ENCODE assay signal across 1 cellular context in the genomic region with DNA sequence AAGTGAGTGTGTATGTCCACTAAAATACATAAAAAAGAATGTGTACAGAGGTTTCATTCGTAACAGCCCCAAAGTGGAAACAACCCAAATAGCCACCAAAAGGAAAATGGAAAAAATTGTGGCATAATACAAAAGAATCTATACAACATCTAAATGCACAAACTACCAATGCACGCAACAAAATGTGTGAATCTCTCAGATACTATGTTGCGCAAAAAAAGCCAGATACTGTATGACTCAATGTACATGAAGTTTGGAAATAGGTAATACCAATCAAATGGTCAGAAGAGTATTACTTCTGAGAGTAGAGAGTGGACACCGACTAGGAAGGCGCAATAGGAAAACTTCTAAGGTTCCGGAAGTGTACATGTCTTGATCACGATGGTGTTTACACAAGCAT.
TF ChIP-seq lines count a peak whose summit lies in the region.

No MANE protein-coding gene starts in this region.

TF ChIP-seq in endothelial cell of umbilical vein, 7 proteins besides CTCF, POLR2A, EP300 and RAD21 (continued from another document):
- no peak for TF ChIP-seq JUN (IDR thresholded peaks at IDR 0.05; ENCODE audit: borderline replicate concordance, insufficient read depth, insufficient read length, low read depth)
